Comparison of ENCODE assay signal across 1 cellular context in genomic region chr5:180072256-180072548, GRCh38.
TF ChIP-seq lines count a peak whose summit lies in the region.

No MANE protein-coding gene starts in this region.

TF ChIP-seq in K562, 482 proteins besides CTCF, POLR2A, EP300 and RAD21 (continued from another document and continues in another):
- TF ChIP-seq SFPQ (IDR thresholded peaks at IDR 0.05; ENCODE audit: low read depth, low read length) (no peak), CBX5 (IDR thresholded peaks at IDR 0.05; ENCODE audit: borderline replicate concordance, low read depth) (peak; percentile 7; the same call in 1 of the 2 replicates), SP1 (CRISPR knock-in tag; IDR thresholded peaks at IDR 0.05) (peak; percentile 71; the same call in 1 of the 2 replicates), MLLT1 (IDR thresholded peaks at IDR 0.05) (no peak), RBBP5 (IDR thresholded peaks at IDR 0.05; ENCODE audit: borderline replicate concordance, insufficient read depth, low read length, poor library complexity, severe bottlenecking) (no peak), ASH1L (IDR thresholded peaks at IDR 0.05; ENCODE audit: borderline replicate concordance, low read depth, partially characterized antibody) (peak; percentile 69), MTA1 (IDR thresholded peaks at IDR 0.05; ENCODE audit: borderline replicate concordance) (no peak), MGA (IDR thresholded peaks at IDR 0.05) (peak; percentile 100), ZNF561 (CRISPR knock-in tag; conservative IDR thresholded peaks at IDR 0.05) (no peak), XRCC3 (IDR thresholded peaks at IDR 0.05) (no peak), PHTF2 (CRISPR knock-in tag; IDR thresholded peaks at IDR 0.05) (no peak), ZNF311 (CRISPR knock-in tag; IDR thresholded peaks at IDR 0.05) (no peak; the same call in 1 of the 2 replicates), CREB3L1 (IDR thresholded peaks at IDR 0.05; ENCODE audit: borderline replicate concordance, low read depth) (peak; percentile 86; the same call in 1 of the 2 replicates), THRAP3 (IDR thresholded peaks at IDR 0.05; ENCODE audit: borderline replicate concordance) (no peak), TAF15 (IDR thresholded peaks at IDR 0.05; ENCODE audit: low read depth, low read length) (no peak), ZNF586 (CRISPR knock-in tag; conservative IDR thresholded peaks at IDR 0.05) (no peak), PRDM10 (IDR thresholded peaks at IDR 0.05; ENCODE audit: partially characterized antibody) (no peak), CEBPG (CRISPR knock-in tag; IDR thresholded peaks at IDR 0.05) (peak; percentile 28), CEBPG (tag; conservative IDR thresholded peaks at IDR 0.05 in 1 of 2, IDR thresholded peaks at IDR 0.05 in 1 of 2) (no peak), SIRT6 (IDR thresholded peaks at IDR 0.05; ENCODE audit: low read depth, low read length) (no peak), ZNF282 (CRISPR knock-in tag; IDR thresholded peaks at IDR 0.05) (0 out of 2 replicates have a peak, but pooled peaks have one; percentile 96), BCL6 (CRISPR knock-in tag; IDR thresholded peaks at IDR 0.05) (peak; percentile 45; the same call in 1 of the 2 replicates), PYGO2 (tag; IDR thresholded peaks at IDR 0.05) (no peak), ATF4 (CRISPR knock-in tag; IDR thresholded peaks at IDR 0.05) (no peak), SMAD4 (CRISPR knock-in tag; conservative IDR thresholded peaks at IDR 0.05) (no peak), ZNF79 (CRISPR knock-in tag; IDR thresholded peaks at IDR 0.05; ENCODE audit: low read depth) (0 out of 2 replicates have a peak, but pooled peaks have one; percentile 15), SREBF2 (CRISPR knock-in tag; IDR thresholded peaks at IDR 0.05) (0 out of 2 replicates have a peak, but pooled peaks have one; percentile 37), HCFC1 (IDR thresholded peaks at IDR 0.05; ENCODE audit: low read depth, low read length) (no peak), ZBTB17 (CRISPR knock-in tag; IDR thresholded peaks at IDR 0.05) (0 out of 2 replicates have a peak, but pooled peaks have one; percentile 7), ATF3 (IDR thresholded peaks at IDR 0.05) (no peak), ATF3 (CRISPR knock-in tag; conservative IDR thresholded peaks at IDR 0.05) (peak; percentile 96), POLR2G (IDR thresholded peaks at IDR 0.05; ENCODE audit: low read depth, low read length) (no peak), USF2 (CRISPR knock-in tag; IDR thresholded peaks at IDR 0.05) (no peak), L3MBTL2 (IDR thresholded peaks at IDR 0.05) (peak; percentile 100), ZNF184 (CRISPR knock-in tag; IDR thresholded peaks at IDR 0.05) (no peak), ZNF551 (CRISPR knock-in tag; IDR thresholded peaks at IDR 0.05) (no peak), ZNF165 (CRISPR knock-in tag; IDR thresholded peaks at IDR 0.05; ENCODE audit: borderline replicate concordance) (0 out of 2 replicates have a peak, but pooled peaks have one; percentile 4)
